In the genomic region with DNA sequence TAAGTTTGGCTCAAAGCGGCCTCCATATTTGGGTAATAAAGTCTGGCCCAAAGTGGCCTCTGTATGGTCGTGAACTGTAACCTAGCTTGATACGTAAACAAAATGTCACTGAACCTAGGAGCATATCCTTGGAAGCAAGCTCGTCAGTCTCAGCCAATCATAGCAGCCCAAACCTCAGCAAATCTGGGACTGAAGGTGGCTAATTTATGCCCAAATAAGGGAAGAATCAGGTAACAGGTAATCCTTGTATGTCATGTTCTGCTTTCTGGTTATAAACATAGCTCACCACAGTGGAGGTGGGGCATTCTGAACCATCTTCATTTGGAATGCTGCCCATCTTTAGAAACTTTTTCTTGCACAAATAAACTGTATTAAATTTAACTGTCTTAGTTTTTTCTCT, we compare ENCODE assay signal across 1 cellular context.
TF ChIP-seq lines count a peak whose summit lies in the region.

No MANE protein-coding gene starts in this region.

TF ChIP-seq in GM23338, 12 proteins besides CTCF, POLR2A, EP300 and RAD21 (continued from another document):
- TF ChIP-seq, protein P1, sequence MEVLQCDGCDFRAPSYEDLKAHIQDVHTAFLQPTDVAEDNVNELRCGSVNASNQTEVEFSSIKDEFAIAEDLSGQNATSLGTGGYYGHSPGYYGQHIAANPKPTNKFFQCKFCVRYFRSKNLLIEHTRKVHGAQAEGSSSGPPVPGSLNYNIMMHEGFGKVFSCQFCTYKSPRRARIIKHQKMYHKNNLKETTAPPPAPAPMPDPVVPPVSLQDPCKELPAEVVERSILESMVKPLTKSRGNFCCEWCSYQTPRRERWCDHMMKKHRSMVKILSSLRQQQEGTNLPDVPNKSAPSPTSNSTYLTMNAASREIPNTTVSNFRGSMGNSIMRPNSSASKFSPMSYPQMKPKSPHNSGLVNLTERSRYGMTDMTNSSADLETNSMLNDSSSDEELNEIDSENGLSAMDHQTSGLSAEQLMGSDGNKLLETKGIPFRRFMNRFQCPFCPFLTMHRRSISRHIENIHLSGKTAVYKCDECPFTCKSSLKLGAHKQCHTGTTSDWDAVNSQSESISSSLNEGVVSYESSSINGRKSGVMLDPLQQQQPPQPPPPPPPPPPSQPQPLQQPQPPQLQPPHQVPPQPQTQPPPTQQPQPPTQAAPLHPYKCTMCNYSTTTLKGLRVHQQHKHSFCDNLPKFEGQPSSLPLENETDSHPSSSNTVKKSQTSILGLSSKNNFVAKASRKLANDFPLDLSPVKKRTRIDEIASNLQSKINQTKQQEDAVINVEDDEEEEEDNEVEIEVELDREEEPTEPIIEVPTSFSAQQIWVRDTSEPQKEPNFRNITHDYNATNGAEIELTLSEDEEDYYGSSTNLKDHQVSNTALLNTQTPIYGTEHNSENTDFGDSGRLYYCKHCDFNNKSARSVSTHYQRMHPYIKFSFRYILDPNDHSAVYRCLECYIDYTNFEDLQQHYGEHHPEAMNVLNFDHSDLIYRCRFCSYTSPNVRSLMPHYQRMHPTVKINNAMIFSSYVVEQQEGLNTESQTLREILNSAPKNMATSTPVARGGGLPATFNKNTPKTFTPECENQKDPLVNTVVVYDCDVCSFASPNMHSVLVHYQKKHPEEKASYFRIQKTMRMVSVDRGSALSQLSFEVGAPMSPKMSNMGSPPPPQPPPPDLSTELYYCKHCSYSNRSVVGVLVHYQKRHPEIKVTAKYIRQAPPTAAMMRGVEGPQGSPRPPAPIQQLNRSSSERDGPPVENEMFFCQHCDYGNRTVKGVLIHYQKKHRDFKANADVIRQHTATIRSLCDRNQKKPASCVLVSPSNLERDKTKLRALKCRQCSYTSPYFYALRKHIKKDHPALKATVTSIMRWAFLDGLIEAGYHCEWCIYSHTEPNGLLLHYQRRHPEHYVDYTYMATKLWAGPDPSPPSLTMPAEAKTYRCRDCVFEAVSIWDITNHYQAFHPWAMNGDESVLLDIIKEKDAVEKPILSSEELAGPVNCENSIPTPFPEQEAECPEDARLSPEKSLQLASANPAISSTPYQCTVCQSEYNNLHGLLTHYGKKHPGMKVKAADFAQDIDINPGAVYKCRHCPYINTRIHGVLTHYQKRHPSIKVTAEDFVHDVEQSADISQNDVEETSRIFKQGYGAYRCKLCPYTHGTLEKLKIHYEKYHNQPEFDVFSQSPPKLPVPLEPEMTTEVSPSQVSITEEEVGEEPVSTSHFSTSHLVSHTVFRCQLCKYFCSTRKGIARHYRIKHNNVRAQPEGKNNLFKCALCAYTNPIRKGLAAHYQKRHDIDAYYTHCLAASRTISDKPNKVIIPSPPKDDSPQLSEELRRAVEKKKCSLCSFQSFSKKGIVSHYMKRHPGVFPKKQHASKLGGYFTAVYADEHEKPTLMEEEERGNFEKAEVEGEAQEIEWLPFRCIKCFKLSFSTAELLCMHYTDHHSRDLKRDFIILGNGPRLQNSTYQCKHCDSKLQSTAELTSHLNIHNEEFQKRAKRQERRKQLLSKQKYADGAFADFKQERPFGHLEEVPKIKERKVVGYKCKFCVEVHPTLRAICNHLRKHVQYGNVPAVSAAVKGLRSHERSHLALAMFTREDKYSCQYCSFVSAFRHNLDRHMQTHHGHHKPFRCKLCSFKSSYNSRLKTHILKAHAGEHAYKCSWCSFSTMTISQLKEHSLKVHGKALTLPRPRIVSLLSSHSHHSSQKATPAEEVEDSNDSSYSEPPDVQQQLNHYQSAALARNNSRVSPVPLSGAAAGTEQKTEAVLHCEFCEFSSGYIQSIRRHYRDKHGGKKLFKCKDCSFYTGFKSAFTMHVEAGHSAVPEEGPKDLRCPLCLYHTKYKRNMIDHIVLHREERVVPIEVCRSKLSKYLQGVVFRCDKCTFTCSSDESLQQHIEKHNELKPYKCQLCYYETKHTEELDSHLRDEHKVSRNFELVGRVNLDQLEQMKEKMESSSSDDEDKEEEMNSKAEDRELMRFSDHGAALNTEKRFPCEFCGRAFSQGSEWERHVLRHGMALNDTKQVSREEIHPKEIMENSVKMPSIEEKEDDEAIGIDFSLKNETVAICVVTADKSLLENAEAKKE (CRISPR knock-in tag; IDR thresholded peaks at IDR 0.05): no peak
- TF ChIP-seq STAT1 (IDR thresholded peaks at IDR 0.05; ENCODE audit: unreplicated experiment) (no peak), ZNF331 (CRISPR knock-in tag; IDR thresholded peaks at IDR 0.05; ENCODE audit: low read depth) (no peak), JUNB (IDR thresholded peaks at IDR 0.05; ENCODE audit: unreplicated experiment) (no peak), EZH2phosphoT487 (IDR thresholded peaks at IDR 0.05; ENCODE audit: unreplicated experiment) (no peak), ZNF114 (CRISPR knock-in tag; IDR thresholded peaks at IDR 0.05) (no peak), POLR2AphosphoS5 (IDR thresholded peaks at IDR 0.05; ENCODE audit: low read depth) (no peak), NANOG (IDR thresholded peaks at IDR 0.05; ENCODE audit: borderline replicate concordance) (no peak)
- TF ChIP-seq, protein P2, sequence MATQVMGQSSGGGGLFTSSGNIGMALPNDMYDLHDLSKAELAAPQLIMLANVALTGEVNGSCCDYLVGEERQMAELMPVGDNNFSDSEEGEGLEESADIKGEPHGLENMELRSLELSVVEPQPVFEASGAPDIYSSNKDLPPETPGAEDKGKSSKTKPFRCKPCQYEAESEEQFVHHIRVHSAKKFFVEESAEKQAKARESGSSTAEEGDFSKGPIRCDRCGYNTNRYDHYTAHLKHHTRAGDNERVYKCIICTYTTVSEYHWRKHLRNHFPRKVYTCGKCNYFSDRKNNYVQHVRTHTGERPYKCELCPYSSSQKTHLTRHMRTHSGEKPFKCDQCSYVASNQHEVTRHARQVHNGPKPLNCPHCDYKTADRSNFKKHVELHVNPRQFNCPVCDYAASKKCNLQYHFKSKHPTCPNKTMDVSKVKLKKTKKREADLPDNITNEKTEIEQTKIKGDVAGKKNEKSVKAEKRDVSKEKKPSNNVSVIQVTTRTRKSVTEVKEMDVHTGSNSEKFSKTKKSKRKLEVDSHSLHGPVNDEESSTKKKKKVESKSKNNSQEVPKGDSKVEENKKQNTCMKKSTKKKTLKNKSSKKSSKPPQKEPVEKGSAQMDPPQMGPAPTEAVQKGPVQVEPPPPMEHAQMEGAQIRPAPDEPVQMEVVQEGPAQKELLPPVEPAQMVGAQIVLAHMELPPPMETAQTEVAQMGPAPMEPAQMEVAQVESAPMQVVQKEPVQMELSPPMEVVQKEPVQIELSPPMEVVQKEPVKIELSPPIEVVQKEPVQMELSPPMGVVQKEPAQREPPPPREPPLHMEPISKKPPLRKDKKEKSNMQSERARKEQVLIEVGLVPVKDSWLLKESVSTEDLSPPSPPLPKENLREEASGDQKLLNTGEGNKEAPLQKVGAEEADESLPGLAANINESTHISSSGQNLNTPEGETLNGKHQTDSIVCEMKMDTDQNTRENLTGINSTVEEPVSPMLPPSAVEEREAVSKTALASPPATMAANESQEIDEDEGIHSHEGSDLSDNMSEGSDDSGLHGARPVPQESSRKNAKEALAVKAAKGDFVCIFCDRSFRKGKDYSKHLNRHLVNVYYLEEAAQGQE (IDR thresholded peaks at IDR 0.05; ENCODE audit: unreplicated experiment): no peak
TF ChIP-seq in GM23338: peak in this region for 0.
